Comparison of ENCODE assay signal across 15 cellular contexts in genomic region chr7:43974725-43975482, GRCh38. TPM values are rescaled to one million over a fixed set of nuclear protein-coding genes. Genes with fewer than 3 reads are reported as not detected.
A peak's percentile ranks its signal among the peaks of the same experiment; 100 is the strongest.
DNase-seq lines count a peak whose midpoint lies in the region; ATAC-seq and TF ChIP-seq lines count a peak whose summit lies in the region.
"Not testable (repeated sequence)": the region's sequence is repeated elsewhere in the genome, so short reads cannot be mapped to it uniquely, and the experiment has no call there.
"Had no signal": no experiment of that assay in that cellular context is flagged by ENCODE, and none has a peak within 500 bp of the region (broad histone marks: within the 10 kb centered on the region; RNA-seq: fewer than 3 reads in every experiment).

No MANE protein-coding gene starts in this region.

- not testable (repeated sequence) for TF ChIP-seq POLR2A in body of pancreas (IDR thresholded peaks at IDR 0.05); heart left ventricle (IDR thresholded peaks at IDR 0.05)

- H3K4me3 Mint-ChIP-seq in nephron progenitor cell: not testable (repeated sequence)

- H3K4me1 ChIP-seq in BLaER1 treated with 17β-estradiol and CSF1 and Interleukin-3, amounts not matched to agents 10 nM and 100 nM: peaks cover 0 to 33% (median 28%) of the 10 kb centered on the region in 10 experiments; a peak in 13 of 20 replicates
- H3K4me1 ChIP-seq in body of pancreas; heart left ventricle; left ventricle myocardium inferior; right cardiac atrium (ENCODE audit: control insufficient read depth, insufficient read depth, low read length); upper lobe of right lung: not testable (repeated sequence)

- not testable (repeated sequence) for H3K27me3 Mint-ChIP-seq in nephron progenitor cell (ENCODE audit: low read depth, poor library complexity)

- H3K9me3 Mint-ChIP-seq in nephron progenitor cell: not testable (repeated sequence)

- peak overlapping the region in 7 of 11 experiments; percentile 17 to 66 (median 28); a peak in 10 of 22 replicates for H3K4me2 ChIP-seq in BLaER1 treated with 17β-estradiol and CSF1 and Interleukin-3, amounts not matched to agents 10 nM and 100 nM

- peak overlapping the region in 6 of 11 experiments; percentile 9 to 65 (median 58); a peak in 10 of 22 replicates for H3K27ac ChIP-seq in BLaER1 treated with 17β-estradiol and CSF1 and Interleukin-3, amounts not matched to agents 10 nM and 100 nM
- H3K27ac ChIP-seq in body of pancreas: peak overlapping the region in 1 of 4 donors; percentile 30
- peak overlapping the region in 1 of 12 donors; percentile 10 for H3K27ac ChIP-seq in heart left ventricle
- H3K27ac ChIP-seq in left ventricle myocardium inferior (replicated peaks): peak overlapping the region; percentile 54
- not testable (repeated sequence) for H3K27ac ChIP-seq in right cardiac atrium (ENCODE audit: low read length); upper lobe of right lung

- intact Hi-C loops in body of pancreas (cut with DNase I); heart left ventricle (cut with DNase I); left ventricle myocardium inferior (cut with micrococcal nuclease); right cardiac atrium (cut with DNase I); posterior vena cava (cut with DNase I); upper lobe of right lung (cut with DNase I): not testable (repeated sequence)

- peak overlapping the region; percentile 19 for H3K27ac Mint-ChIP-seq in nephron progenitor cell

- not testable (repeated sequence) for TF ChIP-seq CTCF in body of pancreas (IDR thresholded peaks at IDR 0.05); heart left ventricle (IDR thresholded peaks at IDR 0.05); left ventricle myocardium inferior (IDR thresholded peaks at IDR 0.05; ENCODE audit: borderline replicate concordance); nephron progenitor cell (IDR thresholded peaks at IDR 0.05); upper lobe of right lung (IDR thresholded peaks at IDR 0.05)

- H3K36me3 Mint-ChIP-seq in nephron progenitor cell (ENCODE audit: low read depth): not testable (repeated sequence)

- WGBS in body of pancreas, 2 donors: 94 to 100% methylated on average over 7 to 10 of the region's 10 CpGs
- 50 to 68% (median 66%) methylated on average over 2 to 10 of the region's 10 CpGs for WGBS in heart left ventricle, 4 donors
- 69% methylated on average over 10 of the region's 10 CpGs for WGBS in right cardiac atrium

- H3K27me3 ChIP-seq in BLaER1 treated with 17β-estradiol and CSF1 and Interleukin-3, amounts not matched to agents 10 nM and 100 nM; body of pancreas; heart left ventricle; left ventricle myocardium inferior (ENCODE audit: low read depth); right cardiac atrium (ENCODE audit: control insufficient read depth, insufficient read depth); upper lobe of right lung: not testable (repeated sequence)

- H3K4me1 Mint-ChIP-seq in nephron progenitor cell: not testable (repeated sequence)

- ATAC-seq in body of pancreas: peak; percentile 41
- peak in 3 of 4 donors; percentile 28 to 58 (median 33) for ATAC-seq in heart left ventricle
- ATAC-seq in right cardiac atrium: peak in 1 of 2 donors; percentile 31
- peak; percentile 4 for ATAC-seq in upper lobe of right lung

- H3K9ac ChIP-seq in BLaER1 treated with 17β-estradiol and CSF1 and Interleukin-3, amounts not matched to agents 10 nM and 100 nM: not testable (repeated sequence)

- not testable (repeated sequence) for H4K20me1 ChIP-seq in BLaER1 treated with 17β-estradiol and CSF1 and Interleukin-3, amounts not matched to agents 10 nM and 100 nM

- not testable (repeated sequence) for H3K36me3 ChIP-seq in BLaER1 treated with 17β-estradiol and CSF1 and Interleukin-3, amounts not matched to agents 10 nM and 100 nM; body of pancreas (replicated peaks in 1 of 2; ENCODE audit: insufficient read depth in 1 of 2, low read depth in 2 of 2); heart left ventricle; left ventricle myocardium inferior; upper lobe of right lung

- DNase-seq in body of pancreas, nephron progenitor cell, upper lobe of right lung: not testable (repeated sequence)
- DNase-seq in heart left ventricle: peak in 2 of 5 donors; percentile 16 to 31
- DNase-seq in left ventricle myocardium inferior: peak; percentile 34
- DNase-seq in right cardiac atrium: peak in 2 of 3 donors; percentile 29 to 42
- peak; percentile 76 for DNase-seq in posterior vena cava (ENCODE audit: low spot score)

- H3K4me3 ChIP-seq in BLaER1 treated with 17β-estradiol and CSF1 and Interleukin-3, amounts not matched to agents 10 nM and 100 nM; body of pancreas; heart left ventricle; left ventricle myocardium inferior; right cardiac atrium (ENCODE audit: low read length); upper lobe of right lung: not testable (repeated sequence)

- not testable (repeated sequence) for H3K9me3 ChIP-seq in BLaER1 treated with 17β-estradiol and CSF1 and Interleukin-3, amounts not matched to agents 10 nM and 100 nM (replicated peaks in 1 of 11); body of pancreas; heart left ventricle; left ventricle myocardium inferior (replicated peaks); right cardiac atrium (ENCODE audit: control insufficient read depth, low read length); upper lobe of right lung

RNA-seq across cellular contexts. Expression of gene SPDYE1, which starts 22.8 kb away (rescaled TPM):
- total RNA-seq in body of pancreas (not detected), heart left ventricle (under 1 TPM in 1 of 9 donors, not detected in 8; 0.13 TPM), left ventricle myocardium inferior (not detected), right cardiac atrium (under 1 TPM in 1 of 4 donors, not detected in 3; 0.14 TPM), posterior vena cava (not detected), upper lobe of right lung (not detected)
- polyA plus RNA-seq in heart left ventricle (not detected), right cardiac atrium (0.02 TPM)
- total RNA-seq: A673; CD4-positive, CD25-positive, alpha-beta regulatory T cell; CD8-positive, alpha-beta memory T cell; Daoy; G401 had no signal
- polyA plus RNA-seq: AG04450, CD14-positive monocyte had no signal

RNA-seq across cellular contexts. Expression of gene UBE2D4, which starts 48.7 kb away (rescaled TPM):
- total RNA-seq in body of pancreas (10 to 100 TPM; 16.5 to 18.4 TPM), heart left ventricle (10 to 100 TPM; 35.1 to 69.8 (median 43.5) TPM), left ventricle myocardium inferior (44.9 TPM), right cardiac atrium (10 to 100 TPM; 40.6 to 53.4 (median 44.4) TPM), posterior vena cava (10 to 100 TPM; 23.7 to 33.0 TPM), upper lobe of right lung (27.2 TPM)
- polyA plus RNA-seq in heart left ventricle (10 to 100 TPM; 29.4 to 41.1 TPM), right cardiac atrium (48.7 TPM)
